In the genomic region with DNA sequence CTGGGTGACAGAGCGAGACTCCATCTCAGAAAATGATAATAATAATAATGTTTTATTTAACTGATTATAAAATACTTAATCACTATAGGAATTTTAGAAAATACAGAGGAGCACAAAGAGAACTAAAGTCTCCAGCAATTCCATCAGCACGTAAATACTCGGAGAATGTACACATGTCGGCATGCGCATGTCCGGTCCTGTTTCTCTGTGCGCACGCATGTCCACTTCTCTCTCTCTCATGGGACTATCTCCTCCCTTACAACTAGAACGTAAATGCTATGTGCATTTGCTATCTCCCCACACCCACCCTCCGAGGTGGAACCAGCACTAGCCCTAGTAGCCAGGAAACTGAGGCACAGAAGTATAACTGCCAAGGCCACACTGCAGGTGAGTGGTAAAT, we compare ENCODE assay signal across 27 cellular contexts. TPM values are rescaled to one million over a fixed set of nuclear protein-coding genes. Genes with fewer than 3 reads are reported as not detected.
DNase-seq lines count a peak whose midpoint lies in the region; ATAC-seq, FAIRE-seq and TF ChIP-seq lines count a peak whose summit lies in the region.
"Had no signal": no experiment of that assay in that cellular context is flagged by ENCODE, and none has a peak within 500 bp of the region (broad histone marks: within the 10 kb centered on the region; RNA-seq: fewer than 3 reads in every experiment).

No MANE protein-coding gene starts in this region.

- no peak for TF ChIP-seq EP300 in H1 (IDR thresholded peaks at IDR 0.05; ENCODE audit: borderline replicate concordance in 1 of 2, low read depth in 2 of 2, low read length in 2 of 2)
- TF ChIP-seq EP300 in stomach (IDR thresholded peaks at IDR 0.05): no peak

- H3K36me3 ChIP-seq in HUES6 (ENCODE audit: control insufficient read depth, insufficient read depth, low read length) (0 out of 2 replicates have a peak, but pooled peaks cover 4% of the 10 kb centered on the region), H1 (ENCODE audit: control insufficient read depth in 2 of 4, insufficient read depth in 4 of 4, low read length in 3 of 4) (no peaks in the 10 kb centered on the region; a peak in 1 of 8 replicates), lower lobe of right lung (no peaks in the 10 kb centered on the region), stomach (no peaks in the 10 kb centered on the region)
- H3K36me3 ChIP-seq: BLaER1, Peyer's patch, right lobe of liver, tibial artery had no signal

- H2BK5ac ChIP-seq in H1 (ENCODE audit: low read depth, low read length): peak overlapping the region; percentile 72

- peaks cover 20% of the 10 kb centered on the region for H3K79me1 ChIP-seq in H1 (ENCODE audit: low read depth, low read length)

- H3K27me3 Mint-ChIP-seq in activated CD8-positive, alpha-beta T cell treated with anti-CD3 and anti-CD28 coated beads, Interleukin-2, amount 10 ng/mL, durations not matched to agents 7 days and 5 days (ENCODE audit: low read depth): no peaks in the 10 kb centered on the region
- H3K27me3 Mint-ChIP-seq: activated CD4-positive, alpha-beta T cell treated with anti-CD3 and anti-CD28 coated beads for 36 hours; activated naive CD4-positive, alpha-beta T cell treated with anti-CD3 and anti-CD28 coated beads, Interleukin-2, amount 50 U/mL, for 24 hours; brain had no signal

- H2BK120ac ChIP-seq in H1 (replicated peaks; ENCODE audit: low read depth, low read length): peak overlapping the region; percentile 50

- 89% methylated on average over 10 of the region's 10 CpGs; no CpG with 5 or more reads in 1 of the 2 experiments for WGBS in H1 (ENCODE audit: extremely low coverage in 1 of 2, insufficient coverage in 1 of 2, insufficient read length in 1 of 2, insufficient replicate concordance in 2 of 2, low coverage in 1 of 2, low lambda C conversion rate in 2 of 2, missing lambda C conversion rate in 1 of 2), 2 experiments
- 93 to 96% (median 94%) methylated on average over 10 of the region's 10 CpGs for WGBS in stomach, 5 donors

- H3K27ac ChIP-seq in HUES6 (ENCODE audit: low read depth, low read length) (0 out of 2 replicates have a peak overlapping the region, but pooled peaks have one; percentile 27), H1 (ENCODE audit: low read depth, low read length) (peak overlapping the region; percentile 44), lower lobe of right lung (peak overlapping the region; percentile 83), stomach (peak overlapping the region in 2 of 5 donors; percentile 30 to 52)
- H3K27ac ChIP-seq: BLaER1, right lobe of liver, tibial artery had no signal

- no peaks in the 10 kb centered on the region for H3K27me3 ChIP-seq in HUES6 (ENCODE audit: control insufficient read depth, insufficient read depth, low read length)
- no peaks in the 10 kb centered on the region for H3K27me3 ChIP-seq in H1 (replicated peaks in 1 of 4; ENCODE audit: control insufficient read depth in 3 of 4, extremely low read depth in 1 of 4, insufficient read depth in 3 of 4, low read length in 3 of 4)
- no peaks in the 10 kb centered on the region for H3K27me3 ChIP-seq in lower lobe of right lung (ENCODE audit: low read depth)
- no peaks in the 10 kb centered on the region for H3K27me3 ChIP-seq in stomach
- H3K27me3 ChIP-seq: BLaER1, Peyer's patch, right lobe of liver, tibial artery had no signal

- no peak overlapping the region for H4K5ac ChIP-seq in H1 (ENCODE audit: insufficient read length, low read depth, low read length)

- TF ChIP-seq POLR2A in H1 (IDR thresholded peaks at IDR 0.05; ENCODE audit: control extremely low read depth in 1 of 2, low read depth in 2 of 2, low read length in 2 of 2) (no peak), stomach (IDR thresholded peaks at IDR 0.05) (no peak)

- no peak for ATAC-seq in lower lobe of right lung
- ATAC-seq in activated CD8-positive, alpha-beta T cell treated with anti-CD3 and anti-CD28 coated beads, Interleukin-2, amount 10 ng/mL, durations not matched to agents 7 days and 5 days: no peak
- ATAC-seq: activated CD4-positive, alpha-beta T cell treated with anti-CD3 and anti-CD28 coated beads for 36 hours had no signal

- H3K56ac ChIP-seq in H1 (replicated peaks; ENCODE audit: insufficient read length, low read depth, low read length): no peak overlapping the region

- CTCF ChIA-PET in H1 (lab: Charles Lee; ENCODE audit: partially characterized antibody): interaction anchor here (1.1 to 1.4 kb wide), 4 partner anchors 27 to 105 kb away, joined by 3 to 5 read pairs (median 4); no protein-coding TSS in a partner anchor
- CTCF ChIA-PET in activated CD8-positive, alpha-beta T cell treated with anti-CD3 and anti-CD28 coated beads, Interleukin-2, amount 10 ng/mL, durations not matched to agents 7 days and 5 days (lab: Charles Lee): no interaction called here

- H3K4me1 Mint-ChIP-seq in activated CD8-positive, alpha-beta T cell treated with anti-CD3 and anti-CD28 coated beads, Interleukin-2, amount 10 ng/mL, durations not matched to agents 7 days and 5 days (ENCODE audit: low read depth): no peaks in the 10 kb centered on the region
- H3K4me1 Mint-ChIP-seq: activated CD4-positive, alpha-beta T cell treated with anti-CD3 and anti-CD28 coated beads for 36 hours; activated naive CD4-positive, alpha-beta T cell treated with anti-CD3 and anti-CD28 coated beads, Interleukin-2, amount 50 U/mL, for 24 hours had no signal

- H3K14ac ChIP-seq in H1 (ENCODE audit: insufficient read length): no peak overlapping the region

- no peaks in the 10 kb centered on the region for H3K9me3 ChIP-seq in HUES6 (ENCODE audit: control insufficient read depth, insufficient read depth, low read depth, low read length)
- H3K9me3 ChIP-seq in H1 (ENCODE audit: insufficient read depth in 2 of 2, low read depth in 1 of 2, low read length in 1 of 2): no peaks in the 10 kb centered on the region
- no peaks in the 10 kb centered on the region for H3K9me3 ChIP-seq in lower lobe of right lung
- no peaks in the 10 kb centered on the region for H3K9me3 ChIP-seq in stomach
- H3K9me3 ChIP-seq: BLaER1, mucosa of descending colon, Peyer's patch, right lobe of liver, tibial artery had no signal

- H3K9me3 Mint-ChIP-seq in activated CD8-positive, alpha-beta T cell treated with anti-CD3 and anti-CD28 coated beads, Interleukin-2, amount 10 ng/mL, durations not matched to agents 7 days and 5 days (ENCODE audit: insufficient read depth): no peaks in the 10 kb centered on the region
- H3K9me3 Mint-ChIP-seq: activated naive CD4-positive, alpha-beta T cell treated with anti-CD3 and anti-CD28 coated beads, Interleukin-2, amount 50 U/mL, for 24 hours; brain; nephron progenitor cell had no signal

- H3K79me2 ChIP-seq in H1 (ENCODE audit: control insufficient read depth in 1 of 2, insufficient read depth in 2 of 2, low read length in 2 of 2): peaks cover 12 to 94% of the 10 kb centered on the region in 2 experiments

- H3K18ac ChIP-seq in H1 (ENCODE audit: extremely low read depth, low read length): peak overlapping the region; percentile 10; the same call in 1 of the 2 replicates

- H2BK12ac ChIP-seq in H1 (ENCODE audit: low read depth, low read length): peak overlapping the region; percentile 82

- no peak overlapping the region for H3K23ac ChIP-seq in H1 (ENCODE audit: insufficient read length)

- POLR2A ChIA-PET in H1 (lab: Charles Lee; ENCODE audit: partially characterized antibody): interaction anchor here (0.6 to 2.4 kb wide), 5 partner anchors 18 to 312 kb away, joined by 3 to 6 read pairs (median 5); a partner anchor contains a TSS
- POLR2A ChIA-PET in activated CD8-positive, alpha-beta T cell treated with anti-CD3 and anti-CD28 coated beads, Interleukin-2, amount 10 ng/mL, durations not matched to agents 7 days and 5 days (lab: Charles Lee): no interaction called here

- TF ChIP-seq RAD21 in H1 (IDR thresholded peaks at IDR 0.05 in 1 of 2, conservative IDR thresholded peaks at IDR 0.05 in 1 of 2; ENCODE audit: low read depth in 2 of 2, low read length in 2 of 2): no peak

- peak overlapping the region; percentile 62; the same call in 1 of the 2 replicates for H4K8ac ChIP-seq in H1 (ENCODE audit: extremely low read depth, insufficient read depth, low read length)

- peak overlapping the region; percentile 48; the same call in 1 of the 2 replicates for H2BK15ac ChIP-seq in H1 (ENCODE audit: low read length)

- no peaks in the 10 kb centered on the region for H3K23me2 ChIP-seq in H1 (ENCODE audit: low read depth, low read length)

- H3K9ac ChIP-seq in HUES6 (ENCODE audit: low read length) (no peak overlapping the region), H1 (replicated peaks in 1 of 4; ENCODE audit: extremely low read depth in 1 of 4, low read depth in 3 of 4, low read length in 3 of 4) (peak overlapping the region in 1 of 4 experiments; percentile 32; a peak in 1 of 7 replicates)
- H3K9ac ChIP-seq: BLaER1 had no signal

- H3K4me3 ChIP-seq in HUES6 (ENCODE audit: low read depth, low read length) (no peak overlapping the region), H1 (ENCODE audit: extremely low read depth in 1 of 4, insufficient read depth in 2 of 4, low read depth in 3 of 4, low read length in 4 of 4) (no peak overlapping the region), lower lobe of right lung (no peak overlapping the region), stomach (no peak overlapping the region)
- H3K4me3 ChIP-seq: BLaER1, GM12878, mucosa of descending colon, Peyer's patch, right lobe of liver, tibial artery had no signal

- peaks cover 38% of the 10 kb centered on the region for H3K4me1 ChIP-seq in HUES6 (ENCODE audit: control insufficient read depth, insufficient read depth, low read length)
- peaks cover 15 to 30% (median 23%) of the 10 kb centered on the region in 4 experiments for H3K4me1 ChIP-seq in H1 (replicated peaks in 1 of 4; ENCODE audit: control insufficient read depth in 3 of 4, insufficient read depth in 4 of 4, low read length in 3 of 4)
- H3K4me1 ChIP-seq in lower lobe of right lung: peaks cover 37% of the 10 kb centered on the region
- H3K4me1 ChIP-seq in stomach: peaks cover 0 to 14% (median 10%) of the 10 kb centered on the region in 4 donors
- H3K4me1 ChIP-seq: Peyer's patch, right lobe of liver had no signal

- peak overlapping the region; percentile 62; the same call in 1 of the 2 replicates for H2BK20ac ChIP-seq in H1 (ENCODE audit: low read length)

- peak overlapping the region; percentile 70 for H4K91ac ChIP-seq in H1 (replicated peaks; ENCODE audit: insufficient read length, low read length)

- no peak overlapping the region for H3K27ac Mint-ChIP-seq in activated CD8-positive, alpha-beta T cell treated with anti-CD3 and anti-CD28 coated beads, Interleukin-2, amount 10 ng/mL, durations not matched to agents 7 days and 5 days
- H3K27ac Mint-ChIP-seq: activated CD4-positive, alpha-beta T cell treated with anti-CD3 and anti-CD28 coated beads for 36 hours; activated naive CD4-positive, alpha-beta T cell treated with anti-CD3 and anti-CD28 coated beads, Interleukin-2, amount 50 U/mL, for 24 hours had no signal

- 0 out of 4 replicates have a peak overlapping the region, but pooled peaks of 1 of the 2 experiments have one; percentile 40 for H3K4me2 ChIP-seq in H1 (ENCODE audit: insufficient read depth in 1 of 2, low read depth in 2 of 2, low read length in 2 of 2)
- H3K4me2 ChIP-seq: BLaER1 had no signal

- H2AFZ ChIP-seq in H1 (ENCODE audit: low read length): no peak overlapping the region

- H2AK5ac ChIP-seq in H1 (ENCODE audit: low read depth, low read length): peak overlapping the region; percentile 56

- no peak for TF ChIP-seq CTCF in H1 (IDR thresholded peaks at IDR 0.05; ENCODE audit: control extremely low read depth in 1 of 3, insufficient read depth in 1 of 3, low read depth in 1 of 3, low read length in 3 of 3)
- no peak for TF ChIP-seq CTCF in lower lobe of right lung (IDR thresholded peaks at IDR 0.05)
- no peak for TF ChIP-seq CTCF in stomach (IDR thresholded peaks at IDR 0.05)

- H3K4ac ChIP-seq in H1 (replicated peaks; ENCODE audit: insufficient read length, low read depth, low read length): peak overlapping the region; percentile 4

- peaks cover 1 to 12% of the 10 kb centered on the region in 2 experiments for H4K20me1 ChIP-seq in H1 (replicated peaks in 1 of 2; ENCODE audit: control insufficient read depth in 1 of 2, insufficient read depth in 2 of 2, low read length in 2 of 2)
- H4K20me1 ChIP-seq: BLaER1 had no signal

- DNase-seq in H1 (ENCODE audit: low read depth in 1 of 2, low spot score in 2 of 2) (no peak), lower lobe of right lung (no peak), stomach (peak; percentile 20), Kasumi-1 (lab: John Stamatoyannopoulos, UW) (no peak), NCI-H748 treated with DMSO at 0.1 percent for 48 hours (lab: John Stamatoyannopoulos, UW) (no peak), cortex of kidney (lab: John Stamatoyannopoulos, UW) (no peak)
- no peak for DNase-seq in activated CD8-positive, alpha-beta T cell treated with anti-CD3 and anti-CD28 coated beads, Interleukin-2, amount 10 ng/mL, durations not matched to agents 7 days and 5 days
- DNase-seq: activated CD4-positive, alpha-beta T cell treated with anti-CD3 and anti-CD28 coated beads for 36 hours; amniotic stem cell; effector CD4-positive, alpha-beta T cell; mucosa of descending colon; NCI-H1436 treated with DMSO at 0.1 percent for 48 hours; NCI-H345; nephron progenitor cell; Peyer's patch; right lobe of liver; SHP77 treated with DMSO at 0.1 percent for 48 hours; stimulated activated CD4-positive, alpha-beta T cell treated with anti-CD3 and anti-CD28 coated beads, Interleukin-2, amount 100 ng/mL, for 48 hours; T-helper 2 cell; tibial artery had no signal

- FAIRE-seq in H1 (lab: Jason Lieb, UNC): no peak
- FAIRE-seq: colon, GM12878, keratinocyte had no signal

- no peaks in the 10 kb centered on the region for H3K36me3 Mint-ChIP-seq in activated CD8-positive, alpha-beta T cell treated with anti-CD3 and anti-CD28 coated beads, Interleukin-2, amount 10 ng/mL, durations not matched to agents 7 days and 5 days (ENCODE audit: low read depth)
- H3K36me3 Mint-ChIP-seq: activated naive CD4-positive, alpha-beta T cell treated with anti-CD3 and anti-CD28 coated beads, Interleukin-2, amount 50 U/mL, for 24 hours; brain had no signal

- H3K4me3 Mint-ChIP-seq in activated CD8-positive, alpha-beta T cell treated with anti-CD3 and anti-CD28 coated beads, Interleukin-2, amount 10 ng/mL, durations not matched to agents 7 days and 5 days: no peak overlapping the region
- H3K4me3 Mint-ChIP-seq: activated CD4-positive, alpha-beta T cell treated with anti-CD3 and anti-CD28 coated beads for 36 hours; activated naive CD4-positive, alpha-beta T cell treated with anti-CD3 and anti-CD28 coated beads, Interleukin-2, amount 50 U/mL, for 24 hours; brain; nephron progenitor cell had no signal

- intact Hi-C loops in lower lobe of right lung (cut with DNase I) (no loop called here), stomach (cut with DNase I; ENCODE audit: low total_unique reads) (no loop called here)

RNA-seq across cellular contexts. Expression of a gene that starts 19.0 kb away (rescaled TPM):
- 34.6 and 36.2 TPM in 2 replicates for total RNA-seq in H1 (2021; fragmentation: NEBNext Ultra II Directional; extraction: Animal tissue kit (Norgen Biotek cat#: 25700))
- 44.7 and 54.7 TPM in 2 replicates for polyA plus RNA-seq in H1 (2011; rRNA removed)
- 28.0 TPM for polyA plus RNA-seq in H1 (2011; cell fraction: cytosol; rRNA removed)
- 37.7 TPM for polyA plus RNA-seq in H1 (2011; cell fraction: nucleus; rRNA removed)
- polyA plus RNA-seq in H1 (2012, experiment 1 of 2): 20.9 to 32.3 TPM (median 28.8 TPM) in 4 replicates
- 33.2 TPM for polyA plus RNA-seq in H1 (2012, experiment 2 of 2)
- 25.1 TPM for polyA plus RNA-seq in H1 (2013, experiment 1 of 2)
- 28.5 TPM for polyA plus RNA-seq in H1 (2013, experiment 2 of 2)
- 39.3 and 40.1 TPM in 2 replicates for polyA minus RNA-seq in H1 (2011; rRNA and poly(A)+ RNA removed)
- polyA minus RNA-seq in H1 (2011; cell fraction: cytosol; rRNA and poly(A)+ RNA removed): 23.5 TPM
- polyA minus RNA-seq in H1 (2011; cell fraction: nucleus; rRNA and poly(A)+ RNA removed): 35.4 TPM
- total RNA-seq in lower lobe of right lung: 15.5 TPM
- 100 to 1,000 TPM in 1 of 5 donors, 1 to 10 TPM in 4; 1.4 to 104 (median 4.5) TPM for total RNA-seq in stomach
- polyA plus RNA-seq in stomach: 1 to 10 TPM; 2.4 to 4.5 (median 2.6) TPM
- under 1 TPM in 1 of 2 experiments, not detected in 1; 0.23 TPM for total RNA-seq in activated CD8-positive, alpha-beta T cell treated with anti-CD3 and anti-CD28 coated beads, Interleukin-2, amount 10 ng/mL, durations not matched to agents 7 days and 5 days
- total RNA-seq: activated CD4-positive, alpha-beta T cell treated with anti-CD3 and anti-CD28 coated beads for 36 hours had no signal
